1 cellular context compared by ENCODE assay signal in the genomic region with DNA sequence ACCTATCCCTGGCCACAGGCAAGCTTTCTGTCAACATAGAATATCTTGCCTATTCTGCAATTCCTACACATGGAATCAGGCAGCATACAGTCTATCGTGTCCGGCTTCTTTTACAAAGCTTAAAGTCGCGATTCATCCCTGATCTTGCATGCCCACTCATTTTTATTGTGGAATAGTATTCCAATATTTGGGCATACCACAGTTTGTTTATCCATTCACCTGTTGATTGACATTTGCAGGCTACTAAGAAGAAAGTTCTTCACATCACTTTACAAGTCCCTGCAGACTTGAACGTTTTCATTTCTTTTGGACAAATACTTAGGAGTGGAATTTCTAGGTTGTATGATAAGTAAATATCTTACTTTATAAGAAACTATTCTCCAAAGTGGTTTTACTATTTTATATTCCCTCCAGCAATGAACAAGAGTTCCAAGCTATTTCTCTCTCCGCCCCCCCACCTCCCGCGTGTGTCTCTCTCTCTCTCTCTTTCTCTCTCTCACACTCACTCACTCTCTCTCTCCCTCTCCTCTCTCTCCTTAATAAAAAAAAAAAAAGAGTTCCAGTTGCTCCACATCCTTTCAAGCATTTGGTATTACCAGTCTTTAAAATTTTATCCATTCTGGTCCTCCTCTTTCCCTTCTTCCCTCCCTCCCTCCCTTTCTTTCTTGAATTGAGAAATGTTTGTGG.
TF ChIP-seq lines count a peak whose summit lies in the region.

No MANE protein-coding gene starts in this region.

TF ChIP-seq in HepG2, 621 proteins besides CTCF, POLR2A, EP300 and RAD21:
- TF ChIP-seq ZSCAN12 (CRISPR knock-in tag; IDR thresholded peaks at IDR 0.05) (no peak), ZNF3 (CRISPR knock-in tag; IDR thresholded peaks at IDR 0.05) (peak; percentile 50; the same call in 1 of the 2 replicates), RBFOX2 (IDR thresholded peaks at IDR 0.05; ENCODE audit: low read depth, low read length) (no peak), FOXA1 (IDR thresholded peaks at IDR 0.05) (no peak), FOXA1 (CRISPR knock-in tag; IDR thresholded peaks at IDR 0.05) (0 out of 2 replicates have a peak, but pooled peaks have one; percentile 10), ATF7 (IDR thresholded peaks at IDR 0.05) (0 out of 2 replicates have a peak, but pooled peaks have one; percentile 2), ATF7 (CRISPR knock-in tag; IDR thresholded peaks at IDR 0.05) (no peak)
- TF ChIP-seq, protein P1, sequence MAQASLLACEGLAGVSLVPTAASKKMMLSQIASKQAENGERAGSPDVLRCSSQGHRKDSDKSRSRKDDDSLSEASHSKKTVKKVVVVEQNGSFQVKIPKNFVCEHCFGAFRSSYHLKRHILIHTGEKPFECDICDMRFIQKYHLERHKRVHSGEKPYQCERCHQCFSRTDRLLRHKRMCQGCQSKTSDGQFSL (CRISPR knock-in tag; IDR thresholded peaks at IDR 0.05): 0 out of 2 replicates have a peak, but pooled peaks have one; percentile 57
- TF ChIP-seq, protein P2, sequence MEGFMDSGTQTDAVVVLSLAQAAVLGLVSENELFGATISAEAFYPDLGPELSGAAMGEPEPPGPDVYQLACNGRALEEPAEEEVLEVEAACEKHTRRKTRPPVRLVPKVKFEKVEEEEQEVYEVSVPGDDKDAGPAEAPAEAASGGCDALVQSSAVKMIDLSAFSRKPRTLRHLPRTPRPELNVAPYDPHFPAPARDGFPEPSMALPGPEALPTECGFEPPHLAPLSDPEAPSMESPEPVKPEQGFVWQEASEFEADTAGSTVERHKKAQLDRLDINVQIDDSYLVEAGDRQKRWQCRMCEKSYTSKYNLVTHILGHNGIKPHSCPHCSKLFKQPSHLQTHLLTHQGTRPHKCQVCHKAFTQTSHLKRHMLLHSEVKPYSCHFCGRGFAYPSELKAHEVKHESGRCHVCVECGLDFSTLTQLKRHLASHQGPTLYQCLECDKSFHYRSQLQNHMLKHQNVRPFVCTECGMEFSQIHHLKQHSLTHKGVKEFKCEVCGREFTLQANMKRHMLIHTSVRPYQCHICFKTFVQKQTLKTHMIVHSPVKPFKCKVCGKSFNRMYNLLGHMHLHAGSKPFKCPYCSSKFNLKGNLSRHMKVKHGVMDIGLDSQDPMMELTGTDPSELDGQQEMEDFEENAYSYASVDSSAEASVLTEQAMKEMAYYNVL (CRISPR knock-in tag; IDR thresholded peaks at IDR 0.05; ENCODE audit: borderline replicate concordance): peak; percentile 18; the same call in 1 of the 2 replicates
- TF ChIP-seq, protein P3, sequence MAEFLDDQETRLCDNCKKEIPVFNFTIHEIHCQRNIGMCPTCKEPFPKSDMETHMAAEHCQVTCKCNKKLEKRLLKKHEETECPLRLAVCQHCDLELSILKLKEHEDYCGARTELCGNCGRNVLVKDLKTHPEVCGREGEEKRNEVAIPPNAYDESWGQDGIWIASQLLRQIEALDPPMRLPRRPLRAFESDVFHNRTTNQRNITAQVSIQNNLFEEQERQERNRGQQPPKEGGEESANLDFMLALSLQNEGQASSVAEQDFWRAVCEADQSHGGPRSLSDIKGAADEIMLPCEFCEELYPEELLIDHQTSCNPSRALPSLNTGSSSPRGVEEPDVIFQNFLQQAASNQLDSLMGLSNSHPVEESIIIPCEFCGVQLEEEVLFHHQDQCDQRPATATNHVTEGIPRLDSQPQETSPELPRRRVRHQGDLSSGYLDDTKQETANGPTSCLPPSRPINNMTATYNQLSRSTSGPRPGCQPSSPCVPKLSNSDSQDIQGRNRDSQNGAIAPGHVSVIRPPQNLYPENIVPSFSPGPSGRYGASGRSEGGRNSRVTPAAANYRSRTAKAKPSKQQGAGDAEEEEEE (CRISPR knock-in tag; IDR thresholded peaks at IDR 0.05; ENCODE audit: borderline replicate concordance): peak; percentile 7; the same call in 1 of the 2 replicates
